ENCODE assay signal across 14 cellular contexts in the genomic region with DNA sequence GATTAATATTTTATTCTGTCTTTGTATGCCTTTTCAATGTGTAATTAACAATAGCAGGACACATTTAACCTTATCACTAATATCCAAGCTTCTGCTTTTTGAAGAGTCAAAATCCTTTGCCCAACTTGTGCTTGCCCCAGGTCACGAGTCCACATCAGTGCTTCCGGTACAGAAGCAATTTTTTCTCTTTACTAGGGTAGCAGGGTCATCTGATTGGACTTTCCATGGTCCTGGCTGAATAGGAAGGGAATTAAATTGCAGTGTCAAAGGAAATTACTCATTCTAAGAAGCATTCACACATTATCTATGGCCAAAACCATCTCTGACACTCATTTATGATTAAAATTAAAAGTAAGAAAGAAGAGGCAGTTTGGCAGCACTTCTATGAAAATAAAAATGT.
A peak's percentile ranks its signal among the peaks of the same experiment; 100 is the strongest.
DNase-seq lines count a peak whose midpoint lies in the region; TF ChIP-seq lines count a peak whose summit lies in the region.
"Had no signal": no experiment of that assay in that cellular context is flagged by ENCODE, and none has a peak within 500 bp of the region (broad histone marks: within the 10 kb centered on the region; RNA-seq: fewer than 3 reads in every experiment).

No MANE protein-coding gene starts in this region.

- no peak for TF ChIP-seq POLR2A in thyroid gland (IDR thresholded peaks at IDR 0.05)

- DNase-seq in HT1080 (ENCODE audit: low read depth), result peak; percentile 13
- peak; percentile 43 to 49 for DNase-seq in dermis microvascular lymphatic vessel endothelial cell (ENCODE audit: low read depth in 2 of 2)
- no peak for DNase-seq in thyroid gland
- DNase-seq in nephron progenitor cell, result no peak
- DNase-seq in BE2C, result no peak
- DNase-seq in amniotic stem cell (lab: John Stamatoyannopoulos, UW), result no peak
- DNase-seq: CD8-positive, alpha-beta T cell; COR-L47; DMS153; DMS79 treated with DMSO at 0.1 percent for 48 hours; EL; GM23248 had no signal

- H3K4me3 ChIP-seq in SU-DHL-6 (ENCODE audit: insufficient read depth, low read length, poor library complexity, severe bottlenecking) (no peak overlapping the region), thyroid gland (replicated peaks in 1 of 3) (no peak overlapping the region), BE2C (ENCODE audit: low read depth, low read length) (no peak overlapping the region)
- H3K4me3 ChIP-seq: GM23248 had no signal

- H3K36me3 Mint-ChIP-seq in nephron progenitor cell (ENCODE audit: low read depth), result no peaks in the 10 kb centered on the region
- H3K36me3 Mint-ChIP-seq: CD14-positive monocyte; CD8-positive, alpha-beta T cell had no signal

- peak overlapping the region; percentile 68 for H2AFZ ChIP-seq in SU-DHL-6 (ENCODE audit: low read depth, low read length, severe bottlenecking)
- H2AFZ ChIP-seq: GM23248 had no signal

- H4K20me1 ChIP-seq in SU-DHL-6 (ENCODE audit: low read depth, low read length), result no peaks in the 10 kb centered on the region

- H3K9ac ChIP-seq in SU-DHL-6 (ENCODE audit: low read length), result no peak overlapping the region
- H3K9ac ChIP-seq: GM23248 had no signal

- no peaks in the 10 kb centered on the region for H3F3A ChIP-seq in SU-DHL-6 (ENCODE audit: insufficient read depth)

- no peaks in the 10 kb centered on the region for H3K27me3 Mint-ChIP-seq in nephron progenitor cell (ENCODE audit: low read depth, poor library complexity)

- intact Hi-C loops in thyroid gland (cut with DNase I), result no loop called here

- H3K4me1 Mint-ChIP-seq in nephron progenitor cell, result no peaks in the 10 kb centered on the region
- H3K4me1 Mint-ChIP-seq: CD14-positive monocyte had no signal

- H3K36me3 ChIP-seq in SU-DHL-6 (ENCODE audit: low read length), result no peaks in the 10 kb centered on the region
- no peaks in the 10 kb centered on the region for H3K36me3 ChIP-seq in thyroid gland
- H3K36me3 ChIP-seq in BE2C, result no peaks in the 10 kb centered on the region

- H3K4me1 ChIP-seq in thyroid gland (peaks cover 34 to 52% of the 10 kb centered on the region in 2 donors), BE2C (no peaks in the 10 kb centered on the region)

- no peak for TF ChIP-seq CTCF in SU-DHL-6 (IDR thresholded peaks at IDR 0.05; ENCODE audit: insufficient read depth, low read length, poor library complexity, severe bottlenecking)
- no peak for TF ChIP-seq CTCF in thyroid gland (IDR thresholded peaks at IDR 0.05)
- no peak for TF ChIP-seq CTCF in nephron progenitor cell (IDR thresholded peaks at IDR 0.05)
- no peak for TF ChIP-seq CTCF in BE2C (IDR thresholded peaks at IDR 0.05; ENCODE audit: low read depth, low read length)

- no peaks in the 10 kb centered on the region for H3K9me2 ChIP-seq in SU-DHL-6 (replicated peaks; ENCODE audit: insufficient read depth, low read length)

- H3K9me3 ChIP-seq in SU-DHL-6 (ENCODE audit: insufficient read depth, low read length) (no peaks in the 10 kb centered on the region), thyroid gland (no peaks in the 10 kb centered on the region), BE2C (no peaks in the 10 kb centered on the region)

- H3K27me3 ChIP-seq in SU-DHL-6 (ENCODE audit: low read length) (no peaks in the 10 kb centered on the region), thyroid gland (no peaks in the 10 kb centered on the region), BE2C (no peaks in the 10 kb centered on the region)

- H3K27ac Mint-ChIP-seq in nephron progenitor cell, result no peak overlapping the region
- H3K27ac Mint-ChIP-seq: CD14-positive monocyte; CD8-positive, alpha-beta T cell had no signal

- no peak overlapping the region for H3K4me3 Mint-ChIP-seq in nephron progenitor cell
- H3K4me3 Mint-ChIP-seq: CD14-positive monocyte; CD8-positive, alpha-beta T cell had no signal

- 73 to 77% methylated on average over 2 of the region's 2 CpGs for WGBS in thyroid gland, 2 donors

- H3K9me3 Mint-ChIP-seq in nephron progenitor cell, result peaks cover 3% of the 10 kb centered on the region

- H3K4me2 ChIP-seq in SU-DHL-6 (ENCODE audit: low read depth, low read length, poor library complexity, severe bottlenecking), result no peak overlapping the region

- H3K79me2 ChIP-seq in SU-DHL-6 (ENCODE audit: insufficient read depth, low read length), result no peaks in the 10 kb centered on the region

- no peak overlapping the region for H3K27ac ChIP-seq in SU-DHL-6 (ENCODE audit: low read depth, low read length)
- peak overlapping the region in 2 of 3 donors; percentile 58 to 72 for H3K27ac ChIP-seq in thyroid gland
- H3K27ac ChIP-seq: GM23248 had no signal

Comparison
In these comparisons a context has a peak if more than half of its experiments do, and no peak if none do; other contexts are left out.
1. DNase-seq: peak in HT1080 (single experiment) and dermis microvascular lymphatic vessel endothelial cell (2 of 2); none in thyroid gland (0 of 2), nephron progenitor cell (single experiment), BE2C (single experiment) and amniotic stem cell (single experiment).